Comparison of ENCODE assay signal across 28 cellular contexts in genomic region chr13:111609631-111610030, GRCh38.
"Had no signal": no experiment of that assay in that cellular context is flagged by ENCODE, and none has a peak within 500 bp of the region (broad histone marks: within the 10 kb centered on the region; RNA-seq: fewer than 3 reads in every experiment).

No MANE protein-coding gene starts in this region.

- DNase-seq: activated CD4-positive, alpha-beta memory T cell treated with anti-CD3 and anti-CD28 coated beads for 36 hours; activated CD4-positive, alpha-beta T cell treated with anti-CD3 and anti-CD28 coated beads for 36 hours; activated CD4-positive, alpha-beta T cell treated with anti-CD3 and anti-CD28 coated beads, Interleukin-2, amount 10 ng/mL, durations not matched to agents 24 days and 14 days; activated CD4-positive, CD25-positive, alpha-beta regulatory T cell; activated CD4-positive, CD25-positive, alpha-beta regulatory T cell treated with anti-CD3 and anti-CD28 coated beads, Interleukin-2, amount 50 U/mL, for 72 hours; activated CD8-positive, alpha-beta memory T cell treated with anti-CD3 and anti-CD28 coated beads, Interleukin-2, amount 10 ng/mL, durations not matched to agents 7 days and 5 days; activated CD8-positive, alpha-beta memory T cell treated with anti-CD3 and anti-CD28 coated beads, Interleukin-2, amount 50 U/mL, for 4 hours; activated CD8-positive, alpha-beta T cell treated with anti-CD3 and anti-CD28 coated beads, Interleukin-2, amount 10 ng/mL, durations not matched to agents 7 days and 5 days; activated naive CD4-positive, alpha-beta T cell treated with anti-CD3 and anti-CD28 coated beads for 36 hours; activated naive CD8-positive, alpha-beta T cell treated with anti-CD3 and anti-CD28 coated beads for 36 hours; activated naive CD8-positive, alpha-beta T cell treated with anti-CD3 and anti-CD28 coated beads, Interleukin-2, amount 50 U/mL, for 24 hours; activated T-cell treated with anti-CD3 and anti-CD28 coated beads, Interleukin-2, amount 50 U/mL, for 1 hour; activated T-cell treated with anti-CD3 and anti-CD28 coated beads, Interleukin-2, amount 50 U/mL, for 48 hours; adrenal gland; amygdala; body of pancreas; central memory CD4-positive, alpha-beta T cell; cerebellar nuclear complex; cortex of kidney; effector CD4-positive, alpha-beta T cell; effector memory CD8-positive, alpha-beta T cell; erythroblast; foreskin keratinocyte; gastrocnemius medialis; glutamatergic neuron; heart left ventricle; T-helper 2 cell had no signal

- H3K4me1 ChIP-seq: adrenal gland, esophagus muscularis mucosa, foreskin keratinocyte, gastrocnemius medialis, heart left ventricle had no signal

- H3K4me3 ChIP-seq: adrenal gland, body of pancreas, esophagus muscularis mucosa, gastrocnemius medialis, heart left ventricle had no signal

- H3K36me3 ChIP-seq: adrenal gland, esophagus muscularis mucosa, gastrocnemius medialis, heart left ventricle had no signal

- H3K9me3 ChIP-seq: adrenal gland, body of pancreas, esophagus muscularis mucosa, gastrocnemius medialis, heart left ventricle had no signal

- H3K27ac ChIP-seq: adrenal gland, body of pancreas, esophagus muscularis mucosa, foreskin keratinocyte, gastrocnemius medialis, heart left ventricle had no signal

- ATAC-seq: activated CD4-positive, alpha-beta T cell treated with anti-CD3 and anti-CD28 coated beads for 36 hours; activated CD8-positive, alpha-beta memory T cell treated with anti-CD3 and anti-CD28 coated beads, Interleukin-2, amount 10 ng/mL, durations not matched to agents 7 days and 5 days; activated CD8-positive, alpha-beta T cell treated with anti-CD3 and anti-CD28 coated beads, Interleukin-2, amount 10 ng/mL, durations not matched to agents 7 days and 5 days; activated naive CD8-positive, alpha-beta T cell treated with anti-CD3 and anti-CD28 coated beads, Interleukin-2, amount 50 U/mL, for 24 hours; body of pancreas; effector memory CD8-positive, alpha-beta T cell; foreskin keratinocyte; gastrocnemius medialis; heart left ventricle had no signal

- H3K27me3 ChIP-seq: adrenal gland, body of pancreas, foreskin keratinocyte, gastrocnemius medialis had no signal
